ENCODE assay signal across 8 cellular contexts in the genomic region with DNA sequence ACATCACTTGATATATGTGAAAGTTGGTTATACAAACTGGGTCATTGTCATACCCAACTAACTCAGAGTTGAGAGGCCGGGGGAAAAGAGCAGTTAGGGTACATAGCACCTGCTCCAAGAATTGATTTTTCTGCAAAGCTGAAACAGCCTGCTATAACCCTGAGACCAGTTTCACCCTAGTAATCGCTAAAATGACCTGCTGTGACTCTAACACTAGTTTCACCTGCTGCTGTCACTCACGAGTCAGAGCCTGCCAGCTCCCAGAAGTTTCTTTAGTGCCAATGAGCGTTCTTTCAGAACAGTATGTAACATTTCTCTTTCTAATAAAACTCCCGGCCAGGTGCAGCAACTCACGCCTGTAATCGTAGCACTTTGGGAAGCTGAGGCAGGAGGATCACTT. TPM values are rescaled to one million over a fixed set of nuclear protein-coding genes. Genes with fewer than 3 reads are reported as not detected.
DNase-seq lines count a peak whose midpoint lies in the region; ATAC-seq and TF ChIP-seq lines count a peak whose summit lies in the region.

No MANE protein-coding gene starts in this region.

- 93 to 98% methylated on average over 7 of the region's 7 CpGs for WGBS in endodermal cell (ENCODE audit: insufficient coverage in 1 of 2, insufficient read length in 1 of 2), 2 experiments
- WGBS in mesendoderm (ENCODE audit: extremely low coverage, insufficient coverage, low lambda C conversion rate) = no CpG with 5 or more reads among the region's 7 CpGs

- H3K4me2 ChIP-seq in mesendoderm (ENCODE audit: low read length) = no peak overlapping the region

- H3K79me1 ChIP-seq in mesendoderm (ENCODE audit: low read length) = peaks cover 2% of the 10 kb centered on the region

- no peak overlapping the region for H3K56ac ChIP-seq in mesendoderm (ENCODE audit: low read length)

- H3K36me3 Mint-ChIP-seq in effector memory CD8-positive, alpha-beta T cell (ENCODE audit: insufficient read depth) = peaks cover 50% of the 10 kb centered on the region
- H3K36me3 Mint-ChIP-seq in endodermal cell (ENCODE audit: low read depth) = peaks cover 7% of the 10 kb centered on the region

- H3K27ac Mint-ChIP-seq in effector memory CD8-positive, alpha-beta T cell = peak overlapping the region; percentile 89 to 94
- H3K27ac Mint-ChIP-seq in endodermal cell = no peak overlapping the region

- no peak overlapping the region for H2BK15ac ChIP-seq in mesendoderm (replicated peaks; ENCODE audit: low read depth)

- no peak overlapping the region for H3K18ac ChIP-seq in mesendoderm (ENCODE audit: low read length)

- H3K23ac ChIP-seq in mesendoderm (ENCODE audit: low read length) = no peak overlapping the region

- H3K4ac ChIP-seq in mesendoderm (ENCODE audit: low read depth, low read length) = no peak overlapping the region

- H2BK120ac ChIP-seq in mesendoderm (ENCODE audit: low read depth, low read length) = no peak overlapping the region

- peak overlapping the region; percentile 65 to 69 for H3K4me3 Mint-ChIP-seq in effector memory CD8-positive, alpha-beta T cell
- no peak overlapping the region for H3K4me3 Mint-ChIP-seq in endodermal cell

- no peaks in the 10 kb centered on the region for H3K9me3 ChIP-seq in endodermal cell (ENCODE audit: control insufficient read depth, low read length)

- peaks cover 2 to 7% of the 10 kb centered on the region in 2 donors for H3K9me3 Mint-ChIP-seq in effector memory CD8-positive, alpha-beta T cell
- no peaks in the 10 kb centered on the region for H3K9me3 Mint-ChIP-seq in endodermal cell

- TF ChIP-seq CTCF in GM13977 (IDR thresholded peaks at IDR 0.05; ENCODE audit: extremely low read depth, insufficient read depth, missing control alignments) (no peak), endodermal cell (conservative IDR thresholded peaks at IDR 0.05) (no peak)

- DNase-seq in GM13977 (ENCODE audit: low spot score) (peak; percentile 45), NCI-H510A treated with DMSO at 0.1 percent for 48 hours (lab: John Stamatoyannopoulos, UW) (no peak), COLO829 (ENCODE audit: low spot score) (no peak), endodermal cell (no peak), mesendoderm (no peak)
- no peak for DNase-seq in effector memory CD8-positive, alpha-beta T cell

- H3K27me3 Mint-ChIP-seq in effector memory CD8-positive, alpha-beta T cell = no peaks in the 10 kb centered on the region
- no peaks in the 10 kb centered on the region for H3K27me3 Mint-ChIP-seq in endodermal cell (ENCODE audit: insufficient read depth)

- ATAC-seq in GM19452 (IDR thresholded peaks at IDR 0.05; ENCODE audit: unreplicated experiment) (peak; percentile 47), HG03196 (IDR thresholded peaks at IDR 0.05; ENCODE audit: unreplicated experiment) (peak; percentile 48)
- ATAC-seq in effector memory CD8-positive, alpha-beta T cell (replicated peaks) = peak; percentile 11

- H3K4me3 ChIP-seq in endodermal cell (ENCODE audit: low read length) (no peak overlapping the region), mesendoderm (ENCODE audit: low read length) (no peak overlapping the region)

- peaks cover 31 to 47% of the 10 kb centered on the region in 2 donors for H3K4me1 Mint-ChIP-seq in effector memory CD8-positive, alpha-beta T cell (ENCODE audit: low read depth in 2 of 2)
- no peaks in the 10 kb centered on the region for H3K4me1 Mint-ChIP-seq in endodermal cell

- no peaks in the 10 kb centered on the region for H3K79me2 ChIP-seq in mesendoderm (ENCODE audit: control insufficient read depth, insufficient read depth, low read length)

- H2AK5ac ChIP-seq in mesendoderm (ENCODE audit: low read length) = no peak overlapping the region

- H4K5ac ChIP-seq in mesendoderm (ENCODE audit: low read length) = no peak overlapping the region

- H3K36me3 ChIP-seq in endodermal cell (ENCODE audit: control insufficient read depth, insufficient read depth, low read length) = peaks cover 8% of the 10 kb centered on the region
- no peaks in the 10 kb centered on the region for H3K36me3 ChIP-seq in mesendoderm (ENCODE audit: control insufficient read depth, insufficient read depth, low read length)

- in situ Hi-C loops in GM13977 (cut with MboI; ENCODE audit: low pct_unique_long_range_greater_than_20kb, low sequenced_read_pairs, unreplicated experiment) = no loop called here

- H3K27me3 ChIP-seq in endodermal cell (ENCODE audit: control insufficient read depth, insufficient read depth, low read length, poor library complexity, severe bottlenecking) (no peaks in the 10 kb centered on the region), mesendoderm (ENCODE audit: insufficient read depth, low read length, poor library complexity) (no peaks in the 10 kb centered on the region)

- no peak overlapping the region for H4K8ac ChIP-seq in mesendoderm (ENCODE audit: low read depth, low read length)

- H3K4me1 ChIP-seq in endodermal cell (ENCODE audit: control insufficient read depth, insufficient read depth, low read length) (no peaks in the 10 kb centered on the region), mesendoderm (ENCODE audit: control insufficient read depth, low read depth, low read length) (peaks cover 3% of the 10 kb centered on the region)

- H3K9ac ChIP-seq in endodermal cell (ENCODE audit: extremely low read depth, low read length, poor library complexity, severe bottlenecking) (no peak overlapping the region), mesendoderm (ENCODE audit: low read length) (no peak overlapping the region)

- H3K27ac ChIP-seq in endodermal cell (ENCODE audit: low read depth, low read length) (no peak overlapping the region), mesendoderm (ENCODE audit: low read depth, low read length) (no peak overlapping the region)

- H2BK5ac ChIP-seq in mesendoderm (ENCODE audit: low read length) = no peak overlapping the region

RNA-seq across cellular contexts. Expression of a gene that starts 28.0 kb away (rescaled TPM):
- total RNA-seq in endodermal cell = 100 to 1,000 TPM; 306 to 332 TPM
- 316 TPM for polyA plus RNA-seq in endodermal cell (2013, experiment 1 of 2)
- polyA plus RNA-seq in endodermal cell (2013, experiment 2 of 2) = 312 TPM
- polyA plus RNA-seq in mesendoderm (2013, experiment 1 of 2) = 517 TPM
- polyA plus RNA-seq in mesendoderm (2013, experiment 2 of 2) = 531 TPM

RNA-seq across cellular contexts. Expression of a gene that starts 54.8 kb away (rescaled TPM):
- total RNA-seq in endodermal cell = 10 to 100 TPM; 15.7 to 17.8 TPM
- 14.4 TPM for polyA plus RNA-seq in endodermal cell (2013, experiment 1 of 2)
- polyA plus RNA-seq in endodermal cell (2013, experiment 2 of 2) = 12.4 TPM
- polyA plus RNA-seq in mesendoderm (2013, experiment 1 of 2) = 16.9 TPM
- 17.8 TPM for polyA plus RNA-seq in mesendoderm (2013, experiment 2 of 2)

RNA-seq across cellular contexts. Expression of a gene that starts 57.3 kb away (rescaled TPM):
- 10 to 100 TPM; 14.2 to 16.2 TPM for total RNA-seq in endodermal cell
- 9.3 TPM for polyA plus RNA-seq in endodermal cell (2013, experiment 1 of 2)
- polyA plus RNA-seq in endodermal cell (2013, experiment 2 of 2) = 8.8 TPM
- polyA plus RNA-seq in mesendoderm (2013, experiment 1 of 2) = 13.4 TPM
- 12.9 TPM for polyA plus RNA-seq in mesendoderm (2013, experiment 2 of 2)
